ENCODE assay signal across 17 cellular contexts in the genomic region with DNA sequence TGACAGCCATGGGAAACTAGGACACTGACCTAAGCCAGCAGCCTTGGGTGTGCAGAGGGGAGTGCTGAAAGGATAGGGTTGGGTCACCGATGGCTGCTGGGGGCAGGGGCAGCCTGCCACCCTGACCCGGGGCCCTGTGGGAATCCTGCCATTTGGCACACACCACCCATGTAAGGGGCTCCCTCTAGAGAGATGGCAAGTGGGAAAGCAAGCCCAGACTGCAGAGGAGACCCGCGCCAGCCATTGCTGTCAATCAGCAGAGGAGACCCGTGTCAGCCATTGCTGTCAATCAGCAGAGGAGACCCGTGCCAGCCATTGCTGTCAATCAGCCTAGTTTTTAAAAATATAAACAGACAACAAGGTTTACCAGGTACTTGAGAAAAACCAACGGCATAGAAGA. TPM values are rescaled to one million over a fixed set of nuclear protein-coding genes. Genes with fewer than 3 reads are reported as not detected.
DNase-seq lines count a peak whose midpoint lies in the region; ATAC-seq and TF ChIP-seq lines count a peak whose summit lies in the region.
"Had no signal": no experiment of that assay in that cellular context is flagged by ENCODE, and none has a peak within 500 bp of the region (broad histone marks: within the 10 kb centered on the region; RNA-seq: fewer than 3 reads in every experiment).

No MANE protein-coding gene starts in this region.

- H3K27me3 Mint-ChIP-seq in stimulated activated memory B cell treated with anti-CD40 and anti-IgM and Interleukin-4, amounts not matched to agents 10 μg/mL and 1 μg/mL and 100 μg/mL, for 72 hours = peaks cover 59% of the 10 kb centered on the region

- CTCF ChIA-PET in HEK293T (lab: Yijun Ruan, JAX) = interaction anchor here (1.2 kb wide), 1 partner anchor 145 kb away, joined by 4 read pairs; no protein-coding TSS in a partner anchor

- H3K27ac Mint-ChIP-seq in stimulated activated memory B cell treated with anti-CD40 and anti-IgM and Interleukin-4, amounts not matched to agents 10 μg/mL and 1 μg/mL and 100 μg/mL, for 72 hours = no peak overlapping the region
- H3K27ac Mint-ChIP-seq: H9, HFFc6 had no signal

- peaks cover 3% of the 10 kb centered on the region for H3K9me3 Mint-ChIP-seq in stimulated activated memory B cell treated with anti-CD40 and anti-IgM and Interleukin-4, amounts not matched to agents 10 μg/mL and 1 μg/mL and 100 μg/mL, for 72 hours
- H3K9me3 Mint-ChIP-seq: HFFc6 had no signal

- DNase-seq in HEK293T (ENCODE audit: extremely low spot score) (no peak), coronary artery (ENCODE audit: low spot score) (peak; percentile 49), myocyte (ENCODE audit: low read depth) (peak; percentile 96), NCI-H526 treated with DMSO at 0.1 percent for 48 hours (lab: John Stamatoyannopoulos, UW) (no peak), nucleus accumbens (lab: John Stamatoyannopoulos, UW) (no peak)
- DNase-seq: 8988T, AML-193, Calu3, DMS79, GOT3, H9, HFFc6 had no signal

- no peaks in the 10 kb centered on the region for H3K4me1 Mint-ChIP-seq in stimulated activated memory B cell treated with anti-CD40 and anti-IgM and Interleukin-4, amounts not matched to agents 10 μg/mL and 1 μg/mL and 100 μg/mL, for 72 hours
- H3K4me1 Mint-ChIP-seq: H9 had no signal

- no peak for TF ChIP-seq CTCF in coronary artery (IDR thresholded peaks at IDR 0.05)

- peak; percentile 12 for ATAC-seq in stimulated activated memory B cell treated with anti-CD40 and anti-IgM and Interleukin-4, amounts not matched to agents 10 μg/mL and 1 μg/mL and 100 μg/mL, for 72 hours
- ATAC-seq in HG03342 (IDR thresholded peaks at IDR 0.05; ENCODE audit: unreplicated experiment) = no peak
- ATAC-seq: HepG2 had no signal

- no peak overlapping the region for H3K4me3 Mint-ChIP-seq in stimulated activated memory B cell treated with anti-CD40 and anti-IgM and Interleukin-4, amounts not matched to agents 10 μg/mL and 1 μg/mL and 100 μg/mL, for 72 hours
- H3K4me3 Mint-ChIP-seq: H9, HFFc6 had no signal

- POLR2A ChIA-PET in HEK293T (lab: Yijun Ruan, JAX) = no interaction called here

- no peaks in the 10 kb centered on the region for H3K36me3 Mint-ChIP-seq in stimulated activated memory B cell treated with anti-CD40 and anti-IgM and Interleukin-4, amounts not matched to agents 10 μg/mL and 1 μg/mL and 100 μg/mL, for 72 hours

- H3K4me3 ChIP-seq in coronary artery = no peak overlapping the region
- H3K4me3 ChIP-seq: BLaER1 had no signal

- no peak overlapping the region for H3K27ac ChIP-seq in coronary artery
- H3K27ac ChIP-seq: BLaER1 had no signal

TF ChIP-seq in HEK293T, 16 proteins besides CTCF, POLR2A, EP300 and RAD21:
- no peak for TF ChIP-seq FOXM1 (IDR thresholded peaks at IDR 0.05; ENCODE audit: borderline replicate concordance)
- TF ChIP-seq, protein P1, sequence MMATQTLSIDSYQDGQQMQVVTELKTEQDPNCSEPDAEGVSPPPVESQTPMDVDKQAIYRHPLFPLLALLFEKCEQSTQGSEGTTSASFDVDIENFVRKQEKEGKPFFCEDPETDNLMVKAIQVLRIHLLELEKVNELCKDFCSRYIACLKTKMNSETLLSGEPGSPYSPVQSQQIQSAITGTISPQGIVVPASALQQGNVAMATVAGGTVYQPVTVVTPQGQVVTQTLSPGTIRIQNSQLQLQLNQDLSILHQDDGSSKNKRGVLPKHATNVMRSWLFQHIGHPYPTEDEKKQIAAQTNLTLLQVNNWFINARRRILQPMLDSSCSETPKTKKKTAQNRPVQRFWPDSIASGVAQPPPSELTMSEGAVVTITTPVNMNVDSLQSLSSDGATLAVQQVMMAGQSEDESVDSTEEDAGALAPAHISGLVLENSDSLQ (IDR thresholded peaks at IDR 0.05) = peak; percentile 80

RNA-seq across cellular contexts. Expression of a gene that starts 27.4 kb away (rescaled TPM):
- 13.5 and 22.6 TPM in 2 replicates for total RNA-seq in myocyte
- polyA plus RNA-seq in myocyte (2012) = 23.0 TPM

RNA-seq across cellular contexts. Expression of a gene that starts 52.0 kb away (rescaled TPM):
- total RNA-seq in myocyte = not detected in 2 replicates
- not detected for polyA plus RNA-seq in myocyte (2012)
- total RNA-seq: Calu3, G401, H9, HepG2, HFFc6 had no signal
- polyA plus RNA-seq: HepG2 had no signal

Comparison
In these comparisons a context has a peak if more than half of its experiments do, and no peak if none do; other contexts are left out.
1. DNase-seq: peak in coronary artery (single experiment) and myocyte (single experiment); none in HEK293T (single experiment), NCI-H526 treated with DMSO at 0.1 percent for 48 hours (single experiment) and nucleus accumbens (0 of 56).